Comparison of ENCODE assay signal across 15 cellular contexts in the genomic region with DNA sequence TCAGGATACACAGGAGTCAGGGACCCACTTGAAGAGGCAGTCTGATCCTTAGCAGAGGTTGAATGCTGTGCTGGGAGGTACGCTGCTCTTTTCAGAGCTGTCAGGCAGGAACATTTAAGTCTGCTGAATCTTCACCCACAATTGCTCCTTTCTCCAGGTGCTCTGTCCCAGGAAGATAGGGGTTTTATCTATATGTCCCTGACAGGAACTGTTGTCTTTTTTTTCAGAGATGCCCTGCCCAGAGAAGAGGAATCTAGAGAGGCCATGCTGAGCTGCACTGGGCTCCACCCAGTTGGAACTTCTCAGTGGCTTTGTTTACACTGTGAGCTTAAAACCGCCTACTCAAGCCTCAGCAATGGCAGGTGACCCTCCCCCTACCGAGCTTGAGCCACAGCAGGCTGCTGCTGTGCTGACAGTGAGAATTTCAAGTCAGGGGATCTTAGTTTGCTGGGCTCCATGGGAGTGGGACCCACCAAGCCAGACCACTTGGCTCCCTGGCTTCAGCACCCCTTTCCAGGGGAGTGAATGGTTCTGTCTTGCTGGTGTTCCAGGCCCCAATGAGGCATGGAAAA.
DNase-seq lines count a peak whose midpoint lies in the region; TF ChIP-seq lines count a peak whose summit lies in the region.
"Had no signal": no experiment of that assay in that cellular context is flagged by ENCODE, and none has a peak within 500 bp of the region (broad histone marks: within the 10 kb centered on the region; RNA-seq: fewer than 3 reads in every experiment).

No MANE protein-coding gene starts in this region.

- H3K27ac Mint-ChIP-seq in Caco-2 (ENCODE audit: unreplicated experiment), result no peak overlapping the region
- H3K27ac Mint-ChIP-seq: CD4-positive, alpha-beta T cell; stimulated activated naive B cell treated with anti-CD40 and anti-IgM and Interleukin-4, amounts not matched to agents 10 μg/mL and 1 μg/mL and 100 μg/mL, for 72 hours had no signal

- H3K36me3 Mint-ChIP-seq in Caco-2 (ENCODE audit: insufficient read depth, unreplicated experiment), result no peaks in the 10 kb centered on the region

- H3K27me3 Mint-ChIP-seq in Caco-2 (ENCODE audit: insufficient read depth, unreplicated experiment), result no peaks in the 10 kb centered on the region
- H3K27me3 Mint-ChIP-seq: CD4-positive, alpha-beta T cell; stimulated activated naive B cell treated with anti-CD40 and anti-IgM and Interleukin-4, amounts not matched to agents 10 μg/mL and 1 μg/mL and 100 μg/mL, for 72 hours had no signal

- no TSS peak for BruUV-seq in Caco-2 (replicated peaks; lab: Mats Ljungman, UMichigan)

- no peak overlapping the region for H3K4me3 Mint-ChIP-seq in Caco-2 (ENCODE audit: unreplicated experiment)
- H3K4me3 Mint-ChIP-seq: CD4-positive, alpha-beta T cell; stimulated activated naive B cell treated with anti-CD40 and anti-IgM and Interleukin-4, amounts not matched to agents 10 μg/mL and 1 μg/mL and 100 μg/mL, for 72 hours had no signal

- H3K4me3 ChIP-seq in Caco-2 (ENCODE audit: low read depth, low read length) (no peak overlapping the region), astrocyte of the spinal cord (ENCODE audit: low read depth, low read length) (no peak overlapping the region)
- H3K4me3 ChIP-seq: body of pancreas had no signal

- POLR2A ChIA-PET in Caco-2 (lab: Charles Lee), result no interaction called here

- CTCF ChIA-PET in Caco-2 (lab: Charles Lee), result no interaction called here

- no peaks in the 10 kb centered on the region for H3K4me1 Mint-ChIP-seq in Caco-2 (ENCODE audit: low read depth, unreplicated experiment)

- H3K9me3 Mint-ChIP-seq in Caco-2 (ENCODE audit: unreplicated experiment), result no peaks in the 10 kb centered on the region

- TF ChIP-seq CTCF in Caco-2 (IDR thresholded peaks at IDR 0.05; ENCODE audit: insufficient read depth in 1 of 2, low read depth in 1 of 2, low read length in 1 of 2, severe bottlenecking in 1 of 2, unreplicated experiment in 1 of 2), result no peak
- no peak for TF ChIP-seq CTCF in astrocyte of the spinal cord (IDR thresholded peaks at IDR 0.05; ENCODE audit: low read depth, low read length)

- no peaks in the 10 kb centered on the region for H3K27me3 ChIP-seq in Caco-2 (replicated peaks; ENCODE audit: control insufficient read depth, insufficient read depth, low read length)
- H3K27me3 ChIP-seq: body of pancreas had no signal

- peak; percentile 54 to 61 for DNase-seq in Caco-2
- peak; percentile 32 for DNase-seq in HCEC 1CT
- peak; percentile 40 for DNase-seq in astrocyte of the spinal cord (ENCODE audit: low read depth, low spot score)
- peak; percentile 72 for DNase-seq in islet precursor cell
- DNase-seq in stimulated activated CD4-positive, alpha-beta T cell treated with anti-CD3 and anti-CD28 coated beads, Interleukin-2, amount 100 ng/mL, for 24 hours, result no peak
- DNase-seq in stimulated activated CD4-positive, alpha-beta T cell treated with anti-CD3 and anti-CD28 coated beads, Interleukin-2, amount 100 ng/mL, for 48 hours, result no peak
- DNase-seq in NCI-H1092 (lab: John Stamatoyannopoulos, UW), result no peak
- DNase-seq in GM19240 (ENCODE audit: insufficient read length, low spot score), result no peak
- DNase-seq: activated T-cell treated with anti-CD3 and anti-CD28 coated beads, Interleukin-2, amount 50 U/mL, for 48 hours; body of pancreas; CD4-positive, alpha-beta T cell; kidney glomerular epithelial cell; NCI-H774; nucleus accumbens; stimulated activated naive B cell treated with anti-CD40 and anti-IgM and Interleukin-4, amounts not matched to agents 10 μg/mL and 1 μg/mL and 100 μg/mL, for 72 hours had no signal

- in situ Hi-C loops in astrocyte of the spinal cord (cut with HindIII; ENCODE audit: low sequenced_read_pairs), result no loop called here

- H3K36me3 ChIP-seq in Caco-2 (ENCODE audit: control insufficient read depth, insufficient read depth, low read length), result no peaks in the 10 kb centered on the region

- intact Hi-C loops in Caco-2 (cut with micrococcal nuclease; ENCODE audit: unreplicated experiment), result no loop called here

- H3K4me1 ChIP-seq in Caco-2, result peaks cover 7% of the 10 kb centered on the region; the same call in 1 of the 2 replicates
- H3K4me1 ChIP-seq: body of pancreas had no signal

- no peaks in the 10 kb centered on the region for H3K9me3 ChIP-seq in Caco-2
- H3K9me3 ChIP-seq: body of pancreas had no signal

Comparison
In these comparisons a context has a peak if more than half of its experiments do, and no peak if none do; other contexts are left out.
1. DNase-seq: peak in Caco-2 (2 of 2), HCEC 1CT (single experiment), astrocyte of the spinal cord (single experiment) and islet precursor cell (single experiment); none in stimulated activated CD4-positive, alpha-beta T cell treated with anti-CD3 and anti-CD28 coated beads, Interleukin-2, amount 100 ng/mL, for 24 hours (0 of 2), stimulated activated CD4-positive, alpha-beta T cell treated with anti-CD3 and anti-CD28 coated beads, Interleukin-2, amount 100 ng/mL, for 48 hours (0 of 2), NCI-H1092 (single experiment) and GM19240 (single experiment).